1 cellular context compared by ENCODE assay signal in the genomic region with DNA sequence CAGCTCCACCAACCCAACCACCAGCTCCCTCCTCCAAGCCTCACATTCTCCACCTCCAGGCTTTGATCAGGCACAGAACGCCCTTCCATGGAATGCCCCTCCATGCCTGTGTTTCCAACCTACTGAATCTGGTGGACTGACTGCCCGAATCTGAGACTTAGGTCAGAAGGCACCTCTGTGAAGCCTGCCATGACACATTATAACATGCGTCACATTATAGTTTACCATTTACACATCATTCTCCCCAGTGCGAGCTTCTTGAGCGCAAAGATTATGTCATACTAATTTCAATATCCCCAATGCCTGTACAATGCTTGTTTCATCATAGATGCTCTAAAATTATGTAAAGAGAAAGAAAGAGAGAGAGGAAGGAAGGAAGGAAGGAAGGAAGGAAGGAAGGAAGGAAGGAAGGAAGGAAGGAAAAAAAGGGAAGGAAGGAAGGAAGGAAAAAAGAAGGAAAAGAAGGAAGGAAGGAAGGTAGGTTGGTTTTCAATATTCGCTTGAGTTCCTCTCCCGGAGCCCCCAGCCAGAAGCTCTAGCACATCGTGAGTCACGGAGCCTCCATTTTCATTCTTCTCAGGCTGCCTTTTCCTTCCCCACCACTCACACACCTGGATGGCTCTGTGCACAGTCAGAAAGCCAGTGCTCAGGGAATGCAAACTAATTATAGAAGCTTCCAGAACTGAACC.
TF ChIP-seq lines count a peak whose summit lies in the region.

No MANE protein-coding gene starts in this region.

TF ChIP-seq in SK-N-SH, 30 proteins besides CTCF, POLR2A, EP300 and RAD21:
- no peak for TF ChIP-seq TEAD4 (IDR thresholded peaks at IDR 0.05; ENCODE audit: borderline replicate concordance, insufficient read depth)
- no peak for TF ChIP-seq JUND (IDR thresholded peaks at IDR 0.05)
- TF ChIP-seq FOSL2 (IDR thresholded peaks at IDR 0.05; ENCODE audit: borderline replicate concordance, low read depth): no peak
- no peak for TF ChIP-seq RCOR1 (IDR thresholded peaks at IDR 0.05; ENCODE audit: low read length)
- TF ChIP-seq SIN3A (IDR thresholded peaks at IDR 0.05; ENCODE audit: borderline replicate concordance, low read depth, low read length): no peak
- no peak for TF ChIP-seq TAF1 (IDR thresholded peaks at IDR 0.05; ENCODE audit: borderline replicate concordance, low read depth, low read length)
- TF ChIP-seq, protein P1, sequence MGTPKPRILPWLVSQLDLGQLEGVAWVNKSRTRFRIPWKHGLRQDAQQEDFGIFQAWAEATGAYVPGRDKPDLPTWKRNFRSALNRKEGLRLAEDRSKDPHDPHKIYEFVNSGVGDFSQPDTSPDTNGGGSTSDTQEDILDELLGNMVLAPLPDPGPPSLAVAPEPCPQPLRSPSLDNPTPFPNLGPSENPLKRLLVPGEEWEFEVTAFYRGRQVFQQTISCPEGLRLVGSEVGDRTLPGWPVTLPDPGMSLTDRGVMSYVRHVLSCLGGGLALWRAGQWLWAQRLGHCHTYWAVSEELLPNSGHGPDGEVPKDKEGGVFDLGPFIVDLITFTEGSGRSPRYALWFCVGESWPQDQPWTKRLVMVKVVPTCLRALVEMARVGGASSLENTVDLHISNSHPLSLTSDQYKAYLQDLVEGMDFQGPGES (IDR thresholded peaks at IDR 0.05; ENCODE audit: low read depth, low read length): no peak
- TF ChIP-seq NRF1 (IDR thresholded peaks at IDR 0.05; ENCODE audit: low read depth, low read length): no peak
- TF ChIP-seq FOXJ3 (CRISPR knock-in tag; IDR thresholded peaks at IDR 0.05): no peak
- no peak for TF ChIP-seq FOXM1 (IDR thresholded peaks at IDR 0.05; ENCODE audit: low read depth)
- TF ChIP-seq ELF1 (IDR thresholded peaks at IDR 0.05): no peak
- TF ChIP-seq GATA2 (CRISPR knock-in tag; IDR thresholded peaks at IDR 0.05): no peak
- TF ChIP-seq, protein P2, sequence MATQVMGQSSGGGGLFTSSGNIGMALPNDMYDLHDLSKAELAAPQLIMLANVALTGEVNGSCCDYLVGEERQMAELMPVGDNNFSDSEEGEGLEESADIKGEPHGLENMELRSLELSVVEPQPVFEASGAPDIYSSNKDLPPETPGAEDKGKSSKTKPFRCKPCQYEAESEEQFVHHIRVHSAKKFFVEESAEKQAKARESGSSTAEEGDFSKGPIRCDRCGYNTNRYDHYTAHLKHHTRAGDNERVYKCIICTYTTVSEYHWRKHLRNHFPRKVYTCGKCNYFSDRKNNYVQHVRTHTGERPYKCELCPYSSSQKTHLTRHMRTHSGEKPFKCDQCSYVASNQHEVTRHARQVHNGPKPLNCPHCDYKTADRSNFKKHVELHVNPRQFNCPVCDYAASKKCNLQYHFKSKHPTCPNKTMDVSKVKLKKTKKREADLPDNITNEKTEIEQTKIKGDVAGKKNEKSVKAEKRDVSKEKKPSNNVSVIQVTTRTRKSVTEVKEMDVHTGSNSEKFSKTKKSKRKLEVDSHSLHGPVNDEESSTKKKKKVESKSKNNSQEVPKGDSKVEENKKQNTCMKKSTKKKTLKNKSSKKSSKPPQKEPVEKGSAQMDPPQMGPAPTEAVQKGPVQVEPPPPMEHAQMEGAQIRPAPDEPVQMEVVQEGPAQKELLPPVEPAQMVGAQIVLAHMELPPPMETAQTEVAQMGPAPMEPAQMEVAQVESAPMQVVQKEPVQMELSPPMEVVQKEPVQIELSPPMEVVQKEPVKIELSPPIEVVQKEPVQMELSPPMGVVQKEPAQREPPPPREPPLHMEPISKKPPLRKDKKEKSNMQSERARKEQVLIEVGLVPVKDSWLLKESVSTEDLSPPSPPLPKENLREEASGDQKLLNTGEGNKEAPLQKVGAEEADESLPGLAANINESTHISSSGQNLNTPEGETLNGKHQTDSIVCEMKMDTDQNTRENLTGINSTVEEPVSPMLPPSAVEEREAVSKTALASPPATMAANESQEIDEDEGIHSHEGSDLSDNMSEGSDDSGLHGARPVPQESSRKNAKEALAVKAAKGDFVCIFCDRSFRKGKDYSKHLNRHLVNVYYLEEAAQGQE (IDR thresholded peaks at IDR 0.05; ENCODE audit: low read depth, low read length): no peak
- TF ChIP-seq SMC3 (IDR thresholded peaks at IDR 0.05; ENCODE audit: low read depth, low read length): no peak
- TF ChIP-seq EZH2phosphoT487 (IDR thresholded peaks at IDR 0.05; ENCODE audit: borderline replicate concordance, low read depth): no peak
- TF ChIP-seq, protein P3, sequence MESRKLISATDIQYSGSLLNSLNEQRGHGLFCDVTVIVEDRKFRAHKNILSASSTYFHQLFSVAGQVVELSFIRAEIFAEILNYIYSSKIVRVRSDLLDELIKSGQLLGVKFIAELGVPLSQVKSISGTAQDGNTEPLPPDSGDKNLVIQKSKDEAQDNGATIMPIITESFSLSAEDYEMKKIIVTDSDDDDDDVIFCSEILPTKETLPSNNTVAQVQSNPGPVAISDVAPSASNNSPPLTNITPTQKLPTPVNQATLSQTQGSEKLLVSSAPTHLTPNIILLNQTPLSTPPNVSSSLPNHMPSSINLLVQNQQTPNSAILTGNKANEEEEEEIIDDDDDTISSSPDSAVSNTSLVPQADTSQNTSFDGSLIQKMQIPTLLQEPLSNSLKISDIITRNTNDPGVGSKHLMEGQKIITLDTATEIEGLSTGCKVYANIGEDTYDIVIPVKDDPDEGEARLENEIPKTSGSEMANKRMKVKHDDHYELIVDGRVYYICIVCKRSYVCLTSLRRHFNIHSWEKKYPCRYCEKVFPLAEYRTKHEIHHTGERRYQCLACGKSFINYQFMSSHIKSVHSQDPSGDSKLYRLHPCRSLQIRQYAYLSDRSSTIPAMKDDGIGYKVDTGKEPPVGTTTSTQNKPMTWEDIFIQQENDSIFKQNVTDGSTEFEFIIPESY (IDR thresholded peaks at IDR 0.05; ENCODE audit: borderline replicate concordance, low read depth): no peak
